9 cellular contexts compared by ENCODE assay signal in the genomic region with DNA sequence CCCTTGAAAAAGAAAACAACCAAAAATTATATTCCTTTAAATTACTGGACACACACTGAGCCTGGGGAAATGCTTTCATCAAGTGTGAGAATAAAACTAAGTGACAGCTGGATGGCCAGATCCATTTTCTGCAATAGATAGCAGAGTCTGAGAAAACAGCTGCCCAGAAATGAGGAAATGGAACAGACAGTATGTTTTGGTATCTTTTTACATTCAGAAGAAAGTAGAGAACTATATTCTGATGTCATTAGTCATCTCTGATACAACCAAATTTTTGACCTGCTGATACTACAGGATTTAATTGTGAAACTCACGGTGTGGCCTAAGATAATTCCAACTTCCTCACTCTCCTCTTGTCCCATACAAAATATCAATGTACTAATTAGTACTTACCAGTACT.
DNase-seq lines count a peak whose midpoint lies in the region; ATAC-seq and TF ChIP-seq lines count a peak whose summit lies in the region.
"Had no signal": no experiment of that assay in that cellular context is flagged by ENCODE, and none has a peak within 500 bp of the region (broad histone marks: within the 10 kb centered on the region; RNA-seq: fewer than 3 reads in every experiment).

No MANE protein-coding gene starts in this region.

- H3K4me3 ChIP-seq in SJCRH30 (no peak overlapping the region), uterus (no peak overlapping the region)

- DNase-seq in SJCRH30 (peak; percentile 65 to 85), retina (peak; percentile 49), NCI-H1930 (lab: John Stamatoyannopoulos, UW) (no peak), uterus (no peak)
- DNase-seq: activated naive CD4-positive, alpha-beta T cell treated with anti-CD3 and anti-CD28 coated beads, Interleukin-2, amount 10 ng/mL, durations not matched to agents 7 days and 5 days; stimulated activated naive CD8-positive, alpha-beta T cell treated with anti-CD3 and anti-CD28 coated beads, Interleukin-15, Interleukin-2, amounts not matched to agents 100 U/mL and 50 U/mL, for 24 hours had no signal

- H3K27me3 ChIP-seq in SJCRH30 (no peaks in the 10 kb centered on the region), uterus (no peaks in the 10 kb centered on the region)

- H3K36me3 ChIP-seq in SJCRH30 (peaks cover 10% of the 10 kb centered on the region; the same call in 1 of the 2 replicates), uterus (no peaks in the 10 kb centered on the region)

- H3K4me1 ChIP-seq in SJCRH30 (peaks cover 28% of the 10 kb centered on the region), uterus (no peaks in the 10 kb centered on the region)

- H3K9me3 ChIP-seq in SJCRH30 (replicated peaks): no peaks in the 10 kb centered on the region
- H3K9me3 ChIP-seq in uterus: no peaks in the 10 kb centered on the region

- ATAC-seq in GM19372 (IDR thresholded peaks at IDR 0.05; ENCODE audit: low read depth, unreplicated experiment): peak; percentile 76
- peak; percentile 58 for ATAC-seq in HG02973 (IDR thresholded peaks at IDR 0.05; ENCODE audit: unreplicated experiment)
- ATAC-seq in GM21737 (IDR thresholded peaks at IDR 0.05; ENCODE audit: unreplicated experiment): no peak
- ATAC-seq: stimulated activated naive CD8-positive, alpha-beta T cell treated with anti-CD3 and anti-CD28 coated beads, Interleukin-15, Interleukin-2, amounts not matched to agents 100 U/mL and 50 U/mL, for 24 hours had no signal

- no peak for TF ChIP-seq CTCF in uterus (IDR thresholded peaks at IDR 0.05)

- no peak for TF ChIP-seq POLR2A in uterus (IDR thresholded peaks at IDR 0.05)

- H3K27ac ChIP-seq in SJCRH30: peak overlapping the region; percentile 75
- no peak overlapping the region for H3K27ac ChIP-seq in uterus

- intact Hi-C loops in uterus (cut with DNase I; ENCODE audit: low total_unique reads): no loop called here

Comparison
In these comparisons a context has a peak if more than half of its experiments do, and no peak if none do; other contexts are left out.
1. DNase-seq: peak in SJCRH30 (2 of 2) and retina (single experiment); none in NCI-H1930 (0 of 2) and uterus (0 of 2).